In the genomic region with DNA sequence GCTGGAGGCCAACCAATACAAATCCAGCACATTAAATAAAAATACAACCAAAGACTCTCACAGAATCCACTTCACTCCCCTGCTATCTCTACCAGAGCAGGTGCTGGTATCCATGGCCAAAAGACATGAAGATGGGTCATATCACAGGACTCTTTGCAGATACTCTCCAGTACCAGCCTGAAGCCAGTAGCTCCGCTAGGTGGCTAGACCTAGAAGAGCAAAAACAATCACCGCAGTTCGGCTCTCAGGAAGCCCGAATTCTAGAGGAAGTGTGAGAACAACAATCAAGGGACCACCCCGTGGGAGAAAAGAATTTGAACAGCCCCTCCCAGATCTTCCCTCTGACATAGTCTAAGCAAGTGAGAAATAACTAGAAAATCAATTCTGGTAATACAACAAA, we compare ENCODE assay signal across 1 cellular context.
A peak's percentile ranks its signal among the peaks of the same experiment; 100 is the strongest.
TF ChIP-seq lines count a peak whose summit lies in the region.

No MANE protein-coding gene starts in this region.

TF ChIP-seq in K562, 482 proteins besides CTCF, POLR2A, EP300 and RAD21:
- no peak for TF ChIP-seq TAL1 (IDR thresholded peaks at IDR 0.05)
- peak; percentile 60; the same call in 1 of the 2 replicates for TF ChIP-seq NFIC (IDR thresholded peaks at IDR 0.05)
